In genomic region chr1:10189659-10190058, GRCh38 we compare ENCODE assay signal across 18 cellular contexts. TPM values are rescaled to one million over a fixed set of nuclear protein-coding genes. Genes with fewer than 3 reads are reported as not detected.
DNase-seq lines count a peak whose midpoint lies in the region; ATAC-seq and TF ChIP-seq lines count a peak whose summit lies in the region.
"Had no signal": no experiment of that assay in that cellular context is flagged by ENCODE, and none has a peak within 500 bp of the region (broad histone marks: within the 10 kb centered on the region; RNA-seq: fewer than 3 reads in every experiment).

No MANE protein-coding gene starts in this region.

- peaks cover 0 to 5% (median 5%) of the 10 kb centered on the region in 3 donors for H3K4me1 Mint-ChIP-seq in naive B cell
- H3K4me1 Mint-ChIP-seq: T-cell had no signal

- H3K9me3 Mint-ChIP-seq in naive B cell = peaks cover 0 to 7% (median 3%) of the 10 kb centered on the region in 7 donors

- no peaks in the 10 kb centered on the region for H3K36me3 Mint-ChIP-seq in naive B cell
- H3K36me3 Mint-ChIP-seq: T-cell had no signal

- no peak for TF ChIP-seq CTCF in GM12864 (IDR thresholded peaks at IDR 0.05; ENCODE audit: low read depth, low read length, missing control alignments)
- no peak for TF ChIP-seq CTCF in GM20000 (IDR thresholded peaks at IDR 0.05; ENCODE audit: extremely low read depth, missing control alignments)
- no peak for TF ChIP-seq CTCF in lower leg skin (IDR thresholded peaks at IDR 0.05)

- DNase-seq in GM12864 (ENCODE audit: low read depth) = peak; percentile 74
- peak; percentile 24 for DNase-seq in GM20000 (ENCODE audit: low spot score)
- DNase-seq in SIG-M5 (lab: John Stamatoyannopoulos, UW) = peak; percentile 11
- no peak for DNase-seq in naive B cell
- no peak for DNase-seq in AG20443 (ENCODE audit: low spot score)
- DNase-seq in lower leg skin (ENCODE audit: low spot score in 2 of 2) = no peak
- DNase-seq in GF-D8 (lab: John Stamatoyannopoulos, UW) = no peak
- DNase-seq: activated gamma-delta T cell treated with Interleukin-2 at 50 U/mL for 16 hours, gastrocnemius medialis, NCI-H1092 treated with DMSO at 0.1 percent for 48 hours, NCI-H82, trophoblast cell had no signal

- ATAC-seq in naive B cell (ENCODE audit: low read depth in 2 of 2) (peak; percentile 65 to 74), HG02970 (IDR thresholded peaks at IDR 0.05; ENCODE audit: low FRiP score, unreplicated experiment) (no peak)
- ATAC-seq: gastrocnemius medialis, HCT116, WTC11 had no signal

- H3K27ac Mint-ChIP-seq in naive B cell = no peak overlapping the region
- H3K27ac Mint-ChIP-seq: progenitor cell of endocrine pancreas, T-cell, WTC11 had no signal

- peaks cover 0 to 7% (median 0%) of the 10 kb centered on the region in 3 donors for H3K27me3 Mint-ChIP-seq in naive B cell

- no peak overlapping the region for H3K4me3 ChIP-seq in GM12864 (ENCODE audit: low read depth, low read length)
- H3K4me3 ChIP-seq in lower leg skin (ENCODE audit: low read depth, poor library complexity, severe bottlenecking) = no peak overlapping the region
- H3K4me3 ChIP-seq: gastrocnemius medialis, smooth muscle cell had no signal

- no peak for TF ChIP-seq POLR2A in lower leg skin (IDR thresholded peaks at IDR 0.05)

- intact Hi-C loops in lower leg skin (cut with DNase I; ENCODE audit: low total_unique reads) = no loop called here

- 38 to 44% methylated on average over 4 of the region's 4 CpGs for WGBS in lower leg skin, 2 donors

- no peak overlapping the region for H3K4me3 Mint-ChIP-seq in naive B cell
- H3K4me3 Mint-ChIP-seq: T-cell, WTC11 had no signal

RNA-seq across cellular contexts. Expression of gene KIF1B, which starts 20.7 kb away (rescaled TPM):
- polyA plus RNA-seq in naive B cell (ENCODE audit: low read depth in 6 of 6) = 1 to 10 TPM in 4 of 6 donors, under 1 TPM in 2; 0.84 to 2.0 (median 1.4) TPM
- 10 to 100 TPM; 44.1 to 53.1 (median 46.0) TPM for total RNA-seq in lower leg skin

Comparison
In these comparisons a context has a peak if more than half of its experiments do, and no peak if none do; other contexts are left out.
1. DNase-seq: peak in GM12864 (single experiment), GM20000 (single experiment) and SIG-M5 (single experiment); none in naive B cell (single experiment), AG20443 (single experiment), lower leg skin (0 of 2) and GF-D8 (single experiment).